ENCODE assay signal across 21 cellular contexts in the genomic region with DNA sequence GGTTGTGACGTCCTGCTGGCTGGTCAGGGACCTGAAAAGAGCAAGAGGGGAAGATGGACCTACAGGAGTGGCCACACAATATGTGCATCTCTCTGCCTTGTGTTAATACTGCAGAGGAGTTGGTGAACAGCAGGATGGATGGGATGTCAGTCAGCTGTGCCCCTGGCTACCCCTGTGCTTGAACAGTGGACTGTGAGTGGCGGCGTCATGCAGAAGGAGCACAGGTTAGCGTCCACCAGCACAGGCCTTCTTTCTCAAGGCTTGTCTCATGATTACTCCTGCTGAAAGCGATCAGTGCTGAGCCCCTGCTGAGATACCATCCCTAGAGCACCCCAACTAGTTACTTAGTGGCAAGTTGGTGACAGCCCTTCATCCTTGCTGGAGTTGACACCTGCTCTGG. TPM values are rescaled to one million over a fixed set of nuclear protein-coding genes. Genes with fewer than 3 reads are reported as not detected.
A peak's percentile ranks its signal among the peaks of the same experiment; 100 is the strongest.
DNase-seq lines count a peak whose midpoint lies in the region; ATAC-seq and TF ChIP-seq lines count a peak whose summit lies in the region.
"Had no signal": no experiment of that assay in that cellular context is flagged by ENCODE, and none has a peak within 500 bp of the region (broad histone marks: within the 10 kb centered on the region; RNA-seq: fewer than 3 reads in every experiment).

No MANE protein-coding gene starts in this region.

- no peaks in the 10 kb centered on the region for H3K9me3 Mint-ChIP-seq in endothelial cell (ENCODE audit: unreplicated experiment)
- H3K9me3 Mint-ChIP-seq: CD14-positive monocyte; CD4-positive, alpha-beta memory T cell; HFFc6 had no signal

- no peak overlapping the region for H3K4me3 ChIP-seq in right atrium auricular region
- no peak overlapping the region for H3K4me3 ChIP-seq in spleen
- H3K4me3 ChIP-seq in uterus: no peak overlapping the region
- H3K4me3 ChIP-seq: BLaER1, GM12878 had no signal

- no peak for ATAC-seq in left ventricle myocardium superior
- ATAC-seq: GM12878, HCT116 had no signal

- peak overlapping the region; percentile 57 for H3K27ac Mint-ChIP-seq in endothelial cell (ENCODE audit: unreplicated experiment)
- H3K27ac Mint-ChIP-seq: HFFc6 had no signal

- peaks cover 7% of the 10 kb centered on the region for H3K27me3 Mint-ChIP-seq in endothelial cell (ENCODE audit: unreplicated experiment)
- H3K27me3 Mint-ChIP-seq: CD4-positive, alpha-beta memory T cell had no signal

- H3K4me1 Mint-ChIP-seq in endothelial cell (ENCODE audit: unreplicated experiment): peaks cover 7% of the 10 kb centered on the region

- TF ChIP-seq CTCF in right atrium auricular region (IDR thresholded peaks at IDR 0.05): no peak
- TF ChIP-seq CTCF in endothelial cell (IDR thresholded peaks at IDR 0.05; ENCODE audit: unreplicated experiment): no peak
- no peak for TF ChIP-seq CTCF in spleen (IDR thresholded peaks at IDR 0.05 in 8 of 11, conservative IDR thresholded peaks at IDR 0.05 in 3 of 11)
- TF ChIP-seq CTCF in uterus (IDR thresholded peaks at IDR 0.05): no peak

- H3K9me3 ChIP-seq in right atrium auricular region: no peaks in the 10 kb centered on the region
- H3K9me3 ChIP-seq in spleen: no peaks in the 10 kb centered on the region
- no peaks in the 10 kb centered on the region for H3K9me3 ChIP-seq in uterus
- H3K9me3 ChIP-seq: BLaER1 had no signal

- H3K36me3 Mint-ChIP-seq in endothelial cell (ENCODE audit: low read depth, unreplicated experiment): peaks cover 11% of the 10 kb centered on the region

- TF ChIP-seq POLR2A in spleen (IDR thresholded peaks at IDR 0.05) (no peak), uterus (IDR thresholded peaks at IDR 0.05) (no peak)

- H3K27me3 ChIP-seq in right atrium auricular region (no peaks in the 10 kb centered on the region), spleen (replicated peaks in 1 of 7) (no peaks in the 10 kb centered on the region), uterus (no peaks in the 10 kb centered on the region)
- H3K27me3 ChIP-seq: BLaER1 had no signal

- H3K27ac ChIP-seq in right atrium auricular region: no peak overlapping the region
- no peak overlapping the region for H3K27ac ChIP-seq in spleen
- H3K27ac ChIP-seq in uterus: no peak overlapping the region
- H3K27ac ChIP-seq: BLaER1 had no signal

- DNase-seq in left ventricle myocardium superior (peak; percentile 12), right atrium auricular region (ENCODE audit: low spot score) (no peak), endothelial cell (ENCODE audit: low spot score) (no peak), spleen (peak; percentile 30), DMS 273 treated with DMSO at 0.1 percent for 48 hours (lab: John Stamatoyannopoulos, UW) (no peak), uterus (no peak), DMS79 (lab: John Stamatoyannopoulos, UW) (no peak)
- DNase-seq: 8988T; CD4-positive, alpha-beta memory T cell; DND-41; EL; GOT3; H7; HFFc6 had no signal

- H3K36me3 ChIP-seq in right atrium auricular region (no peaks in the 10 kb centered on the region), spleen (peaks cover 0 to under 1% (median 0%) of the 10 kb centered on the region in 6 donors), uterus (no peaks in the 10 kb centered on the region)

- H3K4me3 Mint-ChIP-seq in endothelial cell (ENCODE audit: unreplicated experiment): no peak overlapping the region
- H3K4me3 Mint-ChIP-seq: CD14-positive monocyte, HFFc6 had no signal

- 73 to 96% (median 82%) methylated on average over 5 of the region's 5 CpGs for WGBS in spleen, 5 donors

- intact Hi-C loops in left ventricle myocardium superior (cut with micrococcal nuclease) (no loop called here), spleen (cut with DNase I; ENCODE audit: low total_unique reads) (no loop called here), uterus (cut with DNase I; ENCODE audit: low total_unique reads) (no loop called here)

- H3K4me1 ChIP-seq in right atrium auricular region: peaks cover 0 to 15% of the 10 kb centered on the region in 2 donors
- H3K4me1 ChIP-seq in spleen: peaks cover 5 to 24% (median 17%) of the 10 kb centered on the region in 6 donors
- H3K4me1 ChIP-seq in uterus: peaks cover 4% of the 10 kb centered on the region in 2 donors

RNA-seq across cellular contexts. Expression of a gene that starts 3.8 kb away (rescaled TPM):
- 42.7 TPM for total RNA-seq in left ventricle myocardium superior
- total RNA-seq in right atrium auricular region: 10 to 100 TPM; 25.1 to 29.5 TPM
- total RNA-seq in endothelial cell (ENCODE audit: unreplicated experiment): 94.6 TPM
- total RNA-seq in spleen: 100 to 1,000 TPM in 5 of 7 donors, 10 to 100 TPM in 2; 94.4 to 142 (median 111) TPM
- 100 to 1,000 TPM; 161 to 502 (median 339) TPM for polyA plus RNA-seq in spleen
- total RNA-seq in uterus: 10 to 100 TPM; 13.5 to 75.6 (median 55.2) TPM

RNA-seq across cellular contexts. Expression of a gene that starts 8.2 kb away (rescaled TPM):
- total RNA-seq in left ventricle myocardium superior: 458 TPM
- total RNA-seq in right atrium auricular region: 100 to 1,000 TPM; 184 to 281 TPM
- 89.0 TPM for total RNA-seq in endothelial cell (ENCODE audit: unreplicated experiment)
- 10 to 100 TPM; 25.0 to 46.4 (median 31.5) TPM for total RNA-seq in spleen
- polyA plus RNA-seq in spleen: 10 to 100 TPM; 23.6 to 55.3 (median 37.0) TPM
- 10 to 100 TPM in 1 of 4 donors, 1 to 10 TPM in 1, under 1 TPM in 1, not detected in 1; 0.51 to 10.4 (median 7.2) TPM for total RNA-seq in uterus

RNA-seq across cellular contexts. Expression of a gene that starts 14.2 kb away (rescaled TPM):
- total RNA-seq in left ventricle myocardium superior (0.57 TPM), right atrium auricular region (under 1 TPM; 0.26 to 0.71 TPM), endothelial cell (ENCODE audit: unreplicated experiment) (0.69 TPM), spleen (1 to 10 TPM in 3 of 7 donors, under 1 TPM in 4; 0.64 to 2.7 (median 0.79) TPM), uterus (1 to 10 TPM in 3 of 4 donors, not detected in 1; 1.7 to 6.1 (median 5.2) TPM)
- polyA plus RNA-seq in spleen: under 1 TPM; 0.22 to 0.99 (median 0.29) TPM
- polyA plus RNA-seq: CD14-positive monocyte; CD4-positive, alpha-beta memory T cell had no signal

RNA-seq across cellular contexts. Expression of a gene that starts 23.7 kb away (rescaled TPM):
- not detected for total RNA-seq in left ventricle myocardium superior
- total RNA-seq in right atrium auricular region: not detected
- total RNA-seq in endothelial cell (ENCODE audit: unreplicated experiment): not detected
- total RNA-seq in spleen: 1 to 10 TPM in 1 of 7 donors, not detected in 6; 3.0 TPM
- under 1 TPM in 1 of 3 donors, not detected in 2; 0.50 TPM for polyA plus RNA-seq in spleen
- not detected for total RNA-seq in uterus
- total RNA-seq: A673; CD4-positive, alpha-beta memory T cell; G401; H7; HFFc6 had no signal
- polyA plus RNA-seq: AG04450 had no signal

RNA-seq across cellular contexts. Expression of a gene that starts 40.7 kb away (rescaled TPM):
- total RNA-seq in left ventricle myocardium superior (not detected), right atrium auricular region (not detected), endothelial cell (ENCODE audit: unreplicated experiment) (not detected), spleen (1 to 10 TPM; 2.6 to 5.0 (median 3.4) TPM), uterus (not detected)
- 1 to 10 TPM; 2.6 to 3.8 (median 3.5) TPM for polyA plus RNA-seq in spleen
- total RNA-seq: G401, H7 had no signal

Comparison
In these comparisons a context has a peak if more than half of its experiments do, and no peak if none do; other contexts are left out.
1. DNase-seq: peak in left ventricle myocardium superior (single experiment) and spleen (single experiment); none in right atrium auricular region (single experiment), endothelial cell (single experiment), DMS 273 treated with DMSO at 0.1 percent for 48 hours (single experiment), uterus (0 of 2) and DMS79 (single experiment).